In the genomic region with DNA sequence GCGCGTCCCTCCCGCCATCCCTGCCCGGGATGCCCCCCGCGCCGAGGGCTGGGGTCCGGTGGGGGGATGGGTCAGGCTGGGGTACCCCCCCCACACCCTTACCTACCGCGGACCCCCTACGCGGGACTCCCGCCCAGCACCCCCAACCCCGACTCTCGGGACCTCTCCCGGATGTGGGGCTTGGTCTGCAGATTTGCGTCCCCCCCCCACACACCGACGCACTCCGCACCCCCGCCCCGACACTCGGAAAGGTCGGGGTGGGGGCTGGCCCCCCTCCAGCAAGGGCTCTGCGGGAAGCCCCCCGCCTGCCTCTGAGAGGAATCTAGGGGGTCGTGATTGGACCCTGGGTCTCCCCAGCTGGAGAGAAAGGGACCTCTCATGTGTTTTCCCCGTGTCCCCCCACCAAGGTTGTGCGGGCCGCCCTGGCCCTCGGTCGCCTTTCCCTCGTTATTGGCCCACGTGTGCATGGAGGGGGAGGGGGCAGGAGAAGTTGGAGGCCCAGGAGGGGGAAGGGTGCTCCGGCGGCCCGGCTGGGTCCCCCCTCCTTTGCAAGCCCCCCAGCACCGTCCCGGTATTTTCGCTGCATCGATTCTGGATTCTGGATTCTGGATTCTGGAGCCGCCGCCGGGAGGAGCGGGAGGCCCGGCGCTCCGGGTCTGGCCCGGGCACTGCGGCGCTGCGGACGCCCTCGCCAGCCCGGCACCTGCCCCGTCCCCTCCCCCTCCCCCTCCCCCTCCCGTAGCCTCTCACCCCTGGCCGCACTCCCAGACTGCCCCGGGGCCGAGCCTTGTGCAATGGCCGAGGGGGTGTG, we compare ENCODE assay signal across 8 cellular contexts. TPM values are rescaled to one million over a fixed set of nuclear protein-coding genes. Genes with fewer than 3 reads are reported as not detected.
DNase-seq lines count a peak whose midpoint lies in the region; ATAC-seq and TF ChIP-seq lines count a peak whose summit lies in the region.

No MANE protein-coding gene starts in this region.

- TF ChIP-seq CTCF in GM12875 (IDR thresholded peaks at IDR 0.05; ENCODE audit: borderline replicate concordance, insufficient read depth, low read depth, low read length) (no peak), endodermal cell (conservative IDR thresholded peaks at IDR 0.05) (no peak)

- no peaks in the 10 kb centered on the region for H3K36me3 Mint-ChIP-seq in endodermal cell (ENCODE audit: low read depth)

- WGBS in endodermal cell (ENCODE audit: insufficient coverage in 1 of 2, insufficient read length in 1 of 2), 2 experiments, result 0 to 1% methylated on average over 1 to 39 of the region's 61 CpGs

- no peak overlapping the region for H3K27ac Mint-ChIP-seq in endodermal cell

- no peak for ATAC-seq in HG02970 (IDR thresholded peaks at IDR 0.05; ENCODE audit: low FRiP score, unreplicated experiment)
- ATAC-seq in GM21737 (IDR thresholded peaks at IDR 0.05; ENCODE audit: unreplicated experiment), result no peak

- H3K9ac ChIP-seq in SK-N-MC (ENCODE audit: insufficient read length), result peak overlapping the region; percentile 95
- no peak overlapping the region for H3K9ac ChIP-seq in endodermal cell (ENCODE audit: extremely low read depth, low read length, poor library complexity, severe bottlenecking)

- peaks cover 68% of the 10 kb centered on the region for H3K79me2 ChIP-seq in ACC112 (ENCODE audit: control insufficient read depth, insufficient read depth, low read length, unreplicated experiment)

- no peaks in the 10 kb centered on the region for H3K9me3 ChIP-seq in SK-N-MC (ENCODE audit: low read depth, low read length)
- no peaks in the 10 kb centered on the region for H3K9me3 ChIP-seq in endodermal cell (ENCODE audit: control insufficient read depth, low read length)
- no peaks in the 10 kb centered on the region for H3K9me3 ChIP-seq in muscle layer of duodenum (ENCODE audit: control insufficient read depth in 1 of 2, low read length in 2 of 2)

- no peak overlapping the region for H2AFZ ChIP-seq in ACC112 (ENCODE audit: low read length, unreplicated experiment)

- H3K4me3 ChIP-seq in ACC112 (ENCODE audit: low read depth, low read length) (peak overlapping the region; percentile 86), GM12875 (ENCODE audit: low read depth, low read length) (peak overlapping the region; percentile 78), SK-N-MC (peak overlapping the region; percentile 93), endodermal cell (ENCODE audit: low read length) (peak overlapping the region; percentile 45), muscle layer of duodenum (ENCODE audit: low read depth in 1 of 2, low read length in 2 of 2) (peak overlapping the region; percentile 65 to 87)

- no peak for DNase-seq in SK-N-MC (ENCODE audit: low read depth, low spot score)
- DNase-seq in endodermal cell, result peak; percentile 75
- no peak for DNase-seq in effector CD4-positive, alpha-beta T cell

- no peaks in the 10 kb centered on the region for H3K9me3 Mint-ChIP-seq in endodermal cell

- H3K36me3 ChIP-seq in ACC112 (ENCODE audit: insufficient read depth, low read length) (no peaks in the 10 kb centered on the region; the same call in 1 of the 2 replicates), SK-N-MC (ENCODE audit: insufficient read depth, low read length) (no peaks in the 10 kb centered on the region), endodermal cell (ENCODE audit: control insufficient read depth, insufficient read depth, low read length) (no peaks in the 10 kb centered on the region), muscle layer of duodenum (ENCODE audit: control insufficient read depth in 1 of 2, insufficient read depth in 2 of 2, low read length in 2 of 2) (peaks cover 0 to 6% of the 10 kb centered on the region in 2 donors)

- peak overlapping the region; percentile 43 for H3K4me3 Mint-ChIP-seq in endodermal cell

- H3K27me3 ChIP-seq in ACC112 (ENCODE audit: insufficient read depth, low read length) (no peaks in the 10 kb centered on the region), endodermal cell (ENCODE audit: control insufficient read depth, insufficient read depth, low read length, poor library complexity, severe bottlenecking) (peaks cover 97% of the 10 kb centered on the region), muscle layer of duodenum (ENCODE audit: low read depth, low read length) (no peaks in the 10 kb centered on the region)

- peak overlapping the region; percentile 77 for H3K27ac ChIP-seq in ACC112 (ENCODE audit: low read depth, low read length)
- peak overlapping the region; percentile 93 for H3K27ac ChIP-seq in SK-N-MC
- no peak overlapping the region for H3K27ac ChIP-seq in endodermal cell (ENCODE audit: low read depth, low read length)
- H3K27ac ChIP-seq in muscle layer of duodenum (ENCODE audit: low read length), result peak overlapping the region; percentile 74

- no peaks in the 10 kb centered on the region for H3K4me1 Mint-ChIP-seq in endodermal cell

- H3K27me3 Mint-ChIP-seq in endodermal cell (ENCODE audit: insufficient read depth), result peaks cover 96% of the 10 kb centered on the region

- H3K4me1 ChIP-seq in ACC112 (ENCODE audit: control insufficient read depth, insufficient read depth, low read length, unreplicated experiment) (peaks cover 24% of the 10 kb centered on the region), endodermal cell (ENCODE audit: control insufficient read depth, insufficient read depth, low read length) (no peaks in the 10 kb centered on the region), muscle layer of duodenum (ENCODE audit: control insufficient read depth in 1 of 2, insufficient read depth in 2 of 2, low read length in 2 of 2) (peaks cover 10 to 46% of the 10 kb centered on the region in 2 donors)

RNA-seq across cellular contexts. Expression of a gene that starts 0.6 kb away (rescaled TPM):
- 1 to 10 TPM; 5.2 to 6.6 TPM for total RNA-seq in endodermal cell
- polyA plus RNA-seq in endodermal cell (2013, experiment 1 of 2), result 4.0 TPM
- polyA plus RNA-seq in endodermal cell (2013, experiment 2 of 2), result 3.7 TPM
